Comparison of ENCODE assay signal across 8 cellular contexts in the genomic region with DNA sequence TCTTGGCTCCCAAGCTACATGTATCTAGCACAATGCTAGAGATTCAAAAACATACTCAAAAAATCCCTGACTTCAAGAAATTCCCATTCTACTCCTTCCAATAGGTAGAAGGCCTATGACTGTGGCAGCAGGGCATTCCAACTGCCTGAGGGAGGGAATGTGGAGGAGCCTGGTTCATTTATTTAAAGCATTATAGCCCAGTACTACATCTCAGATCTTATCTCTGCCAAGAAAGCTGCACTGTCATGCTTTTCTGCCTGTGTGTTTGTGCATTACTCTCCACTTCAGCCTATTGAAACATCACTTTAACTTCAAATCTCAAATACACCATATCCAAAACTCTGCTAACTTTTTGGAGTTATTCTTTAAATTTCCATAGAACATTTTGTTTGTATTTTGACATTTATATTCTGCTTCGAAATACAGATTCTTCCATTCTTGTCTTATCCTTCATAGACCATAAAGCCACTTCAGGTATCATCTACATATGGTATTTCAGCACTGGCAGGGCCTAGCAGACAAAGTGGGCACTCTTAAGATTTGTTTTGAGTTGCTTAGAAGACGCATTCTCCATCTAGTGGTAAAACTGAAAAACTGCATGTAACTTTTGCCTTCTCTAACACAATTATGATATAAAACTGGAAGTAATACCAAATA. TPM values are rescaled to one million over a fixed set of nuclear protein-coding genes. Genes with fewer than 3 reads are reported as not detected.
A peak's percentile ranks its signal among the peaks of the same experiment; 100 is the strongest.
DNase-seq lines count a peak whose midpoint lies in the region; ATAC-seq, FAIRE-seq and TF ChIP-seq lines count a peak whose summit lies in the region.

No MANE protein-coding gene starts in this region.

- no peak for TF ChIP-seq POLR2A in GM12878 (IDR thresholded peaks at IDR 0.05; ENCODE audit: low read depth, low read length)

- POLR2A ChIA-PET in GM12878 (lab: Charles Lee) = no interaction called here

- no peaks in the 10 kb centered on the region for H3K4me1 ChIP-seq in GM12878 (ENCODE audit: control insufficient read depth, insufficient read depth, low read length)

- intact Hi-C loops in GM12878 (cut with micrococcal nuclease; ENCODE audit: unreplicated experiment) = loop anchor here (5.0 to 10.0 kb wide), 2 partner anchors 155 to 408 kb away; no protein-coding TSS in a partner anchor

- no peaks in the 10 kb centered on the region for H3K36me3 ChIP-seq in GM12878 (ENCODE audit: control insufficient read depth in 2 of 2, insufficient read depth in 2 of 2, low read length in 1 of 2)

- RAD21 ChIA-PET in GM12878 (lab: Charles Lee; ENCODE audit: unreplicated experiment) = no interaction called here

- H3K4me3 ChIP-seq in GM12878 = no peak overlapping the region

- no peak overlapping the region for H3K4me2 ChIP-seq in GM12878 (ENCODE audit: control insufficient read depth, insufficient read depth)

- H3K9me3 ChIP-seq in GM12878 (replicated peaks; ENCODE audit: control insufficient read depth, insufficient read depth, low read length) = no peaks in the 10 kb centered on the region

- H3K9ac ChIP-seq in GM12878 (ENCODE audit: control insufficient read depth, insufficient read depth, low read length) = no peak overlapping the region

- peak; percentile 19 for DNase-seq in NCI-H1092 treated with DMSO at 0.1 percent for 48 hours (lab: John Stamatoyannopoulos, UW)
- no peak for DNase-seq in NCI-H1092 (lab: John Stamatoyannopoulos, UW)
- DNase-seq in H4 (ENCODE audit: low spot score) = peak; percentile 58
- DNase-seq in NCI-H2227 treated with DMSO at 0.1 percent for 48 hours (lab: John Stamatoyannopoulos, UW) = peak; percentile 31
- no peak for DNase-seq in GM12878 (ENCODE audit: low read depth, low spot score)
- peak; percentile 57 for DNase-seq in iris pigment epithelial cell (ENCODE audit: low read depth)
- DNase-seq in superior temporal gyrus (ENCODE audit: extremely low spot score) = peak; percentile 78
- DNase-seq in stimulated activated naive CD4-positive, alpha-beta T cell treated with Interleukin-2 at 50 U/mL for 16 hours (lab: John Stamatoyannopoulos, UW) = no peak

- peak; percentile 56 for FAIRE-seq in GM12878 (lab: Jason Lieb, UNC)

- peak; percentile 59 for TF ChIP-seq RAD21 in GM12878 (IDR thresholded peaks at IDR 0.05; ENCODE audit: insufficient read depth, low read depth, low read length)

- no peaks in the 10 kb centered on the region for H3K27me3 ChIP-seq in GM12878 (replicated peaks in 1 of 2; ENCODE audit: control insufficient read depth in 2 of 2, insufficient read depth in 2 of 2, low read length in 1 of 2)

- H2AFZ ChIP-seq in GM12878 (ENCODE audit: control insufficient read depth, low read depth, low read length) = no peak overlapping the region

- H4K20me1 ChIP-seq in GM12878 (ENCODE audit: control insufficient read depth, insufficient read depth) = no peaks in the 10 kb centered on the region

- BruUV-seq in GM12878 (replicated peaks; lab: Mats Ljungman, UMichigan) = no TSS peak

- no peak overlapping the region for H3K27ac ChIP-seq in GM12878 (ENCODE audit: control insufficient read depth, insufficient read depth)

- no peak for TF ChIP-seq EP300 in GM12878 (IDR thresholded peaks at IDR 0.05; ENCODE audit: borderline replicate concordance in 1 of 2, control insufficient read depth in 1 of 2, low read depth in 2 of 2, low read length in 2 of 2)

- CTCF ChIA-PET in GM12878 (lab: Yijun Ruan, JAX) = interaction anchor here (0.6 to 2.1 kb wide), 9 partner anchors 10 to 1428 kb away, joined by 3 to 8 read pairs (median 3); no protein-coding TSS in a partner anchor

- peak; percentile 76 for ATAC-seq in GM12878

- SMC1A ChIA-PET in GM12878 (lab: Charles Lee; ENCODE audit: uncharacterized antibody, unreplicated experiment) = interaction anchor here (1.0 kb wide), 1 partner anchor 45 kb away, joined by 3 read pairs; no protein-coding TSS in a partner anchor

- peak; percentile 60 to 70 (median 61) for TF ChIP-seq CTCF in GM12878 (IDR thresholded peaks at IDR 0.05 in 2 of 3, conservative IDR thresholded peaks at IDR 0.05 in 1 of 3; ENCODE audit: control insufficient read depth in 2 of 3, extremely low read depth in 1 of 3, insufficient read depth in 1 of 3, low read depth in 3 of 3, low read length in 3 of 3)

- H3K79me2 ChIP-seq in GM12878 (ENCODE audit: control insufficient read depth, insufficient read depth, low read length) = no peaks in the 10 kb centered on the region

- in situ Hi-C loops in GM12878 (cut with MboI) = no loop called here

- WGBS in GM12878 (ENCODE audit: insufficient coverage, insufficient replicate concordance, low lambda C conversion rate, missing lambda C conversion rate) = 3% methylated on average over 2 of the region's 2 CpGs

TF ChIP-seq in GM12878, 131 proteins besides CTCF, POLR2A, EP300 and RAD21:
- TF ChIP-seq SMC3 (IDR thresholded peaks at IDR 0.05; ENCODE audit: borderline replicate concordance, low read length) (peak; percentile 66; the same call in 1 of the 2 replicates), ATF7 (IDR thresholded peaks at IDR 0.05; ENCODE audit: low read depth) (no peak)

RNA-seq across cellular contexts. Expression of a gene that starts 59.1 kb away (rescaled TPM):
- total RNA-seq in H4 (2014; rRNA removed; shearing (Covaris generic)) = 31.5 and 35.6 TPM in 2 replicates
- 6.7 and 7.2 TPM in 2 replicates for total RNA-seq in GM12878 (2013; cell fraction: nucleolus; rRNA removed)
- 4.8 and 6.3 TPM in 2 replicates for total RNA-seq in GM12878 (2014; rRNA removed)
- 7.1 and 7.6 TPM in 2 replicates for total RNA-seq in GM12878 (2014; rRNA removed; fragmentation: Illumina TruSeq; extraction: Trizol)
- 7.2 and 7.7 TPM in 2 replicates for total RNA-seq in GM12878 (2021)
- polyA plus RNA-seq in GM12878 (2011; ENCODE audit: low read depth) = 2.7 TPM
- polyA plus RNA-seq in GM12878 (2011; rRNA removed) = 1.3 and 2.3 TPM in 2 replicates
- 0.52 and 0.87 TPM in 2 replicates for polyA plus RNA-seq in GM12878 (2011; cell fraction: cytosol; rRNA removed)
- 0.84 and 0.95 TPM in 2 replicates for polyA plus RNA-seq in GM12878 (2011; cell fraction: nucleus; rRNA removed)
- polyA plus RNA-seq in GM12878 (2012) = 2.4 and 3.0 TPM in 2 replicates
- 5.9 and 7.1 TPM in 2 replicates for polyA plus RNA-seq in GM12878 (2014; fragmentation: Illumina TruSeq; extraction: Trizol)
- 1 to 10 TPM; 1.8 TPM for polyA plus RNA-seq in GM12878 (2014; fragmentation: Nextera tagmentation; extraction: Ambion mirVana)
- polyA plus RNA-seq in GM12878 (2014; rRNA removed) = 2.2 and 3.5 TPM in 2 replicates
- polyA plus RNA-seq in GM12878 (2016; fragmentation: Nextera tagmentation; extraction: Ambion mirVana) = 1 to 10 TPM; 4.0 to 5.2 TPM
- 1.2 and 1.6 TPM in 2 replicates for polyA minus RNA-seq in GM12878 (2011; rRNA and poly(A)+ RNA removed)
- 0.80 and 1.0 TPM in 2 replicates for polyA minus RNA-seq in GM12878 (2011; cell fraction: cytosol; rRNA and poly(A)+ RNA removed)
- 0.85 and 2.1 TPM in 2 replicates for polyA minus RNA-seq in GM12878 (2011; cell fraction: nucleus; rRNA and poly(A)+ RNA removed)

Comparison
In these comparisons a context has a peak if more than half of its experiments do, and no peak if none do; other contexts are left out.
1. DNase-seq: peak in NCI-H1092 treated with DMSO at 0.1 percent for 48 hours (single experiment), H4 (single experiment), NCI-H2227 treated with DMSO at 0.1 percent for 48 hours (single experiment), iris pigment epithelial cell (single experiment) and superior temporal gyrus (single experiment); none in NCI-H1092 (single experiment), GM12878 (single experiment) and stimulated activated naive CD4-positive, alpha-beta T cell treated with Interleukin-2 at 50 U/mL for 16 hours (single experiment).